16 cellular contexts compared by ENCODE assay signal in the genomic region with DNA sequence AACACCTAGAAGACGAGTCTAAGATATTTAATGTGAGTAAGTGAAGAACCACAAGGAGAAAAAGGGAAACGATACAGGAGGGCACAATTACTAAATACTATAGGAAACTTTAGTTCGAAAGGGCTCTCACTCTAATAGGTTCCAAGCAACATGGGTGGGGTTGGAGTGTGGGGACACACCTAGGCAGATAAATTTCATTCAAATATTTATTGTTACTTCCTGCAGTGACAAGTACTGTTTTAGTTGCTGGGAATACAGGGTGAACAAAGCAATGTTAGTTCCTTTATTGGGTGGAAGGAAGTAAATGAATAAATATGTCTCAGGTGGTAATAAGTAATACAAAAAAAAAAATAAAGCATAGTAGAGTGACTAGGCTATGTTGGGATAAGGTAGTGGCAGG.
DNase-seq lines count a peak whose midpoint lies in the region; ATAC-seq and TF ChIP-seq lines count a peak whose summit lies in the region.
"Had no signal": no experiment of that assay in that cellular context is flagged by ENCODE, and none has a peak within 500 bp of the region (broad histone marks: within the 10 kb centered on the region; RNA-seq: fewer than 3 reads in every experiment).

No MANE protein-coding gene starts in this region.

- DNase-seq in DMS153 (lab: John Stamatoyannopoulos, UW): peak; percentile 86
- peak; percentile 16 for DNase-seq in DMS53 (lab: John Stamatoyannopoulos, UW)
- peak; percentile 19 for DNase-seq in NCI-H69 (lab: John Stamatoyannopoulos, UW)
- DNase-seq in mucosa of descending colon: no peak
- DNase-seq in T-helper 9 cell: no peak
- no peak for DNase-seq in GM19238 (ENCODE audit: insufficient read length, low spot score)
- DNase-seq in posterior vena cava (ENCODE audit: low spot score): no peak
- DNase-seq: C1 segment of cervical spinal cord; CD8-positive, alpha-beta T cell; COR-L47; DMS79; GM23248; H7 had no signal

- peak; percentile 67 for ATAC-seq in mucosa of descending colon
- no peak for ATAC-seq in HG02973 (IDR thresholded peaks at IDR 0.05; ENCODE audit: unreplicated experiment)
- ATAC-seq: CD8-positive, alpha-beta T cell; GM12878 had no signal

- intact Hi-C loops in mucosa of descending colon (cut with DNase I, micrococcal nuclease) (no loop called here), posterior vena cava (cut with DNase I) (loop anchor here in 1 of 2 donors (5.0 kb wide), 1 partner anchor 122 kb away; no protein-coding TSS in a partner anchor)

- no peak for TF ChIP-seq CTCF in mucosa of descending colon (IDR thresholded peaks at IDR 0.05)

- H3K4me1 ChIP-seq in mucosa of descending colon (ENCODE audit: low read depth): no peaks in the 10 kb centered on the region

- no peak overlapping the region for H3K4me3 ChIP-seq in mucosa of descending colon
- H3K4me3 ChIP-seq: GM12878, GM23248, K562 had no signal

- H3K9me3 ChIP-seq in mucosa of descending colon: no peaks in the 10 kb centered on the region

- no peaks in the 10 kb centered on the region for H3K36me3 ChIP-seq in mucosa of descending colon (ENCODE audit: low read depth)

Comparison
In these comparisons a context has a peak if more than half of its experiments do, and no peak if none do; other contexts are left out.
1. DNase-seq: peak in DMS153 (single experiment), DMS53 (single experiment) and NCI-H69 (single experiment); none in mucosa of descending colon (0 of 3), T-helper 9 cell (single experiment), GM19238 (single experiment) and posterior vena cava (single experiment).